In genomic region chr11:541433-541885, GRCh38 we compare ENCODE assay signal across 18 cellular contexts.
"Had no signal": no experiment of that assay in that cellular context is flagged by ENCODE, and none has a peak within 500 bp of the region (broad histone marks: within the 10 kb centered on the region; RNA-seq: fewer than 3 reads in every experiment).

No MANE protein-coding gene starts in this region.

- H3K4me3 ChIP-seq: colonic mucosa, left lung, neural progenitor cell, ovary, psoas muscle, thoracic aorta, upper lobe of left lung had no signal

- H3K36me3 ChIP-seq: colonic mucosa, left lung, neural progenitor cell, ovary, thoracic aorta, upper lobe of left lung had no signal

- H3K36me3 Mint-ChIP-seq: naive B cell; stimulated activated naive B cell treated with anti-CD40 and anti-IgM and Interleukin-4, amounts not matched to agents 10 μg/mL and 1 μg/mL and 100 μg/mL, for 72 hours had no signal

- ATAC-seq: activated T-cell treated with anti-CD3 and anti-CD28 coated beads, Interleukin-2, amount 50 U/mL, for 72 hours; foreskin keratinocyte; left lung; psoas muscle; sciatic nerve; stimulated activated naive B cell treated with anti-CD40 and anti-IgM and Interleukin-4, amounts not matched to agents 10 μg/mL and 1 μg/mL and 100 μg/mL, for 72 hours had no signal

- H3K27me3 Mint-ChIP-seq: central memory CD8-positive, alpha-beta T cell; naive B cell; stimulated activated naive B cell treated with anti-CD40 and anti-IgM and Interleukin-4, amounts not matched to agents 10 μg/mL and 1 μg/mL and 100 μg/mL, for 72 hours had no signal

- H3K4me2 ChIP-seq: neural progenitor cell had no signal

- H3K9me3 Mint-ChIP-seq: activated T-cell treated with anti-CD3 and anti-CD28 coated beads, Interleukin-2, amount 50 U/mL, for 72 hours; central memory CD8-positive, alpha-beta T cell; naive B cell; neural progenitor cell; stimulated activated naive B cell treated with anti-CD40 and anti-IgM and Interleukin-4, amounts not matched to agents 10 μg/mL and 1 μg/mL and 100 μg/mL, for 72 hours had no signal

- H3K27ac ChIP-seq: colonic mucosa, epithelial cell of prostate, foreskin keratinocyte, left lung, neural progenitor cell, ovary, psoas muscle, thoracic aorta, upper lobe of left lung had no signal

- DNase-seq: activated CD4-positive, alpha-beta T cell treated with anti-CD3 and anti-CD28 coated beads, Interleukin-2, amount 50 U/mL, for 4 hours; activated naive CD4-positive, alpha-beta T cell treated with anti-CD3 and anti-CD28 coated beads, Interleukin-2, amount 50 U/mL, for 16 hours; activated T-cell treated with anti-CD3 and anti-CD28 coated beads, Interleukin-2, amount 50 U/mL, for 72 hours; colonic mucosa; foreskin keratinocyte; left lung; naive B cell; stimulated activated naive B cell treated with anti-CD40 and anti-IgM and Interleukin-4, amounts not matched to agents 10 μg/mL and 1 μg/mL and 100 μg/mL, for 72 hours had no signal

- H3K27me3 ChIP-seq: colonic mucosa, foreskin keratinocyte, ovary, upper lobe of left lung had no signal

- FAIRE-seq: keratinocyte had no signal

- H3K9me3 ChIP-seq: colonic mucosa, left lung, ovary, psoas muscle, thoracic aorta, upper lobe of left lung had no signal

- H3K27ac Mint-ChIP-seq: activated T-cell treated with anti-CD3 and anti-CD28 coated beads, Interleukin-2, amount 50 U/mL, for 72 hours; endodermal cell; naive B cell; stimulated activated naive B cell treated with anti-CD40 and anti-IgM and Interleukin-4, amounts not matched to agents 10 μg/mL and 1 μg/mL and 100 μg/mL, for 72 hours had no signal

- H3K4me1 ChIP-seq: foreskin keratinocyte had no signal

- H3K4me3 Mint-ChIP-seq: activated T-cell treated with anti-CD3 and anti-CD28 coated beads, Interleukin-2, amount 50 U/mL, for 72 hours; central memory CD8-positive, alpha-beta T cell; endodermal cell; neural progenitor cell; stimulated activated naive B cell treated with anti-CD40 and anti-IgM and Interleukin-4, amounts not matched to agents 10 μg/mL and 1 μg/mL and 100 μg/mL, for 72 hours had no signal

- H3K9ac ChIP-seq: neural progenitor cell had no signal
